In genomic region chr4:150583287-150584197, GRCh38 we compare ENCODE assay signal across 13 cellular contexts. TPM values are rescaled to one million over a fixed set of nuclear protein-coding genes. Genes with fewer than 3 reads are reported as not detected.
DNase-seq lines count a peak whose midpoint lies in the region; TF ChIP-seq lines count a peak whose summit lies in the region.
"Had no signal": no experiment of that assay in that cellular context is flagged by ENCODE, and none has a peak within 500 bp of the region (broad histone marks: within the 10 kb centered on the region; RNA-seq: fewer than 3 reads in every experiment).

No MANE protein-coding gene starts in this region.

- H4K20me1 ChIP-seq in hepatocyte (ENCODE audit: insufficient read depth, poor library complexity, severe bottlenecking): peaks cover 11% of the 10 kb centered on the region

- H2BK12ac ChIP-seq in trophoblast cell (ENCODE audit: low read length): no peak overlapping the region

- H3K4me3 ChIP-seq in hepatocyte (peak overlapping the region; percentile 45), trophoblast cell (ENCODE audit: low read depth, low read length) (peak overlapping the region; percentile 52), WERI-Rb-1 (ENCODE audit: low read depth, low read length) (no peak overlapping the region)

- peak overlapping the region; percentile 80 for H3K4me2 ChIP-seq in hepatocyte
- peak overlapping the region; percentile 82 for H3K4me2 ChIP-seq in trophoblast cell (ENCODE audit: low read length)

- no peak overlapping the region for H4K12ac ChIP-seq in trophoblast cell (ENCODE audit: low read depth, low read length)

- no peak overlapping the region for H3K14ac ChIP-seq in trophoblast cell (ENCODE audit: low read length)

- no peak overlapping the region for H2AK5ac ChIP-seq in trophoblast cell (ENCODE audit: low read length)

- no peak overlapping the region for H4K8ac ChIP-seq in trophoblast cell (ENCODE audit: low read depth, low read length)

- no peak overlapping the region for H3K23ac ChIP-seq in trophoblast cell (ENCODE audit: low read length)

- WGBS in hepatocyte (ENCODE audit: low lambda C conversion rate, missing lambda C conversion rate): 14% methylated on average over 68 of the region's 69 CpGs
- no CpG with 5 or more reads among the region's 69 CpGs for WGBS in trophoblast cell (ENCODE audit: extremely low coverage, insufficient coverage, insufficient read length)

- H3K4ac ChIP-seq in trophoblast cell (ENCODE audit: low read depth, low read length): no peak overlapping the region

- H3K79me1 ChIP-seq in trophoblast cell (ENCODE audit: low read length): no peaks in the 10 kb centered on the region

- H4K91ac ChIP-seq in trophoblast cell (ENCODE audit: low read depth, low read length): no peak overlapping the region

- H3K27ac ChIP-seq in hepatocyte: no peak overlapping the region
- H3K27ac ChIP-seq in trophoblast cell (ENCODE audit: low read depth, low read length): no peak overlapping the region
- H3K27ac ChIP-seq in WERI-Rb-1: no peak overlapping the region

- no peak overlapping the region for H2BK5ac ChIP-seq in trophoblast cell (ENCODE audit: low read depth, low read length, poor library complexity)

- H3K4me1 ChIP-seq in hepatocyte (ENCODE audit: insufficient read depth): peaks cover 5% of the 10 kb centered on the region
- H3K4me1 ChIP-seq in trophoblast cell (ENCODE audit: control insufficient read depth in 1 of 2, insufficient read depth in 2 of 2, low read length in 2 of 2): peaks cover 8 to 17% of the 10 kb centered on the region in 2 experiments

- H3K79me2 ChIP-seq in hepatocyte: peaks cover 8% of the 10 kb centered on the region
- H3K79me2 ChIP-seq in trophoblast cell (ENCODE audit: control insufficient read depth, insufficient read depth, low read length, poor library complexity): no peaks in the 10 kb centered on the region

- H3K18ac ChIP-seq in trophoblast cell (ENCODE audit: low read length): no peak overlapping the region

- H3K9ac ChIP-seq in trophoblast cell (ENCODE audit: low read length): no peak overlapping the region

- DNase-seq in Daoy (ENCODE audit: low read depth) (peak; percentile 58), astrocyte of the hippocampus (ENCODE audit: low read depth, low spot score) (peak; percentile 76), hepatocyte (ENCODE audit: low spot score) (peak; percentile 23), trophoblast cell (no peak), WERI-Rb-1 (no peak), DMS 273 (lab: John Stamatoyannopoulos, UW; ENCODE audit: unreplicated experiment) (no peak), AG08395 (ENCODE audit: low spot score) (no peak)
- DNase-seq in stimulated activated CD4-positive, alpha-beta T cell treated with anti-CD3 and anti-CD28 coated beads, Interleukin-12 subunit alpha, Interleukin-12 subunit beta, amount 100 ng/mL, for 4 hours: no peak
- DNase-seq: activated CD4-positive, alpha-beta T cell treated with anti-CD3 and anti-CD28 coated beads for 4 hours; cerebellar nuclear complex; Kasumi-1 had no signal

- H3K27me3 ChIP-seq in hepatocyte (peaks cover 76% of the 10 kb centered on the region), trophoblast cell (ENCODE audit: insufficient read depth, low read length) (peaks cover 19% of the 10 kb centered on the region), WERI-Rb-1 (ENCODE audit: insufficient read depth, low read depth, severe bottlenecking) (no peaks in the 10 kb centered on the region)

- H2AFZ ChIP-seq in hepatocyte (peak overlapping the region; percentile 12), trophoblast cell (ENCODE audit: insufficient read depth, low read length, poor library complexity) (no peak overlapping the region)

- H3K9me3 ChIP-seq in hepatocyte (ENCODE audit: low read depth) (no peaks in the 10 kb centered on the region), trophoblast cell (ENCODE audit: insufficient read depth, low read depth, low read length) (no peaks in the 10 kb centered on the region), WERI-Rb-1 (ENCODE audit: severe bottlenecking) (peaks cover 5% of the 10 kb centered on the region)

- no peaks in the 10 kb centered on the region for H3K9me2 ChIP-seq in hepatocyte (replicated peaks; ENCODE audit: insufficient read depth)

- H2BK120ac ChIP-seq in trophoblast cell (ENCODE audit: insufficient read depth, low read length, poor library complexity): no peak overlapping the region

- TF ChIP-seq CTCF in hepatocyte (IDR thresholded peaks at IDR 0.05; ENCODE audit: poor library complexity) (peak; percentile 4), WERI-Rb-1 (IDR thresholded peaks at IDR 0.05; ENCODE audit: low read depth, low read length) (no peak)

- H3K36me3 ChIP-seq in hepatocyte (replicated peaks; ENCODE audit: insufficient read depth, low read depth): no peaks in the 10 kb centered on the region
- no peaks in the 10 kb centered on the region for H3K36me3 ChIP-seq in trophoblast cell (ENCODE audit: control insufficient read depth in 1 of 2, insufficient read depth in 2 of 2, low read length in 2 of 2)
- H3K36me3 ChIP-seq in WERI-Rb-1: peaks cover 17% of the 10 kb centered on the region

RNA-seq across cellular contexts. Expression of gene MAB21L2, which starts 1.6 kb away (rescaled TPM):
- total RNA-seq in Daoy (2014; rRNA removed; shearing (Covaris generic)): 0.71 and 2.6 TPM in 2 replicates
- total RNA-seq in hepatocyte: 3.0 and 6.4 TPM in 2 replicates
- polyA plus RNA-seq in hepatocyte: 4.9 and 6.3 TPM in 2 replicates
- polyA plus RNA-seq in trophoblast cell (2013): 0.03 and 0.04 TPM in 2 replicates
- total RNA-seq: OCI-LY7 had no signal
- polyA plus RNA-seq: CD14-positive monocyte had no signal

Comparison
In these comparisons a context has a peak if more than half of its experiments do, and no peak if none do; other contexts are left out.
1. DNase-seq: peak in Daoy (single experiment), astrocyte of the hippocampus (single experiment) and hepatocyte (single experiment); none in trophoblast cell (0 of 2), stimulated activated CD4-positive, alpha-beta T cell treated with anti-CD3 and anti-CD28 coated beads, Interleukin-12 subunit alpha, Interleukin-12 subunit beta, amount 100 ng/mL, for 4 hours (single experiment), WERI-Rb-1 (single experiment), DMS 273 (single experiment) and AG08395 (single experiment).